Comparison of ENCODE assay signal across 21 cellular contexts in genomic region chr14:70392676-70393075, GRCh38. TPM values are rescaled to one million over a fixed set of nuclear protein-coding genes. Genes with fewer than 3 reads are reported as not detected.
"Had no signal": no experiment of that assay in that cellular context is flagged by ENCODE, and none has a peak within 500 bp of the region (broad histone marks: within the 10 kb centered on the region; RNA-seq: fewer than 3 reads in every experiment).

No MANE protein-coding gene starts in this region.

- H3K9me3 ChIP-seq: lower lobe of right lung, prostate gland, right atrium auricular region, stomach, tibial artery, upper lobe of left lung had no signal

- DNase-seq: dorsolateral prefrontal cortex; effector CD4-positive, alpha-beta T cell; left ventricle myocardium superior; lower lobe of right lung; naive thymus-derived CD8-positive, alpha-beta T cell; nephron progenitor cell; nucleus accumbens; stimulated activated CD4-positive, alpha-beta T cell treated with anti-CD3 and anti-CD28 coated beads, Interleukin-12 subunit alpha, Interleukin-12 subunit beta, amount 100 ng/mL, for 4 hours; stimulated activated CD4-positive, alpha-beta T cell treated with anti-CD3 and anti-CD28 coated beads, Interleukin-1b, Interleukin-23, amount 100 ng/mL, for 48 hours; stimulated activated CD4-positive, alpha-beta T cell treated with anti-CD3 and anti-CD28 coated beads, Interleukin-4, amount 100 ng/mL, for 1 hour; stimulated activated naive CD4-positive, alpha-beta T cell treated with Interleukin-2 at 50 U/mL for 16 hours; stomach; tibial artery; upper lobe of left lung had no signal

- ATAC-seq: left ventricle myocardium superior; lower lobe of right lung; naive thymus-derived CD8-positive, alpha-beta T cell; sciatic nerve; stimulated activated effector memory CD8-positive, alpha-beta T cell treated with anti-CD3 and anti-CD28 coated beads, Interleukin-12 subunit alpha, Interleukin-12 subunit beta, amount 100 ng/mL, for 72 hours had no signal

- H3K27me3 ChIP-seq: dorsolateral prefrontal cortex, right atrium auricular region, stomach, tibial artery, upper lobe of left lung had no signal

- H3K4me3 ChIP-seq: dorsolateral prefrontal cortex, lower lobe of right lung, prostate gland, right atrium auricular region, smooth muscle cell, stomach, tibial artery, upper lobe of left lung had no signal

- H3K36me3 ChIP-seq: prostate gland had no signal

- H3K27ac ChIP-seq: dorsolateral prefrontal cortex, lower lobe of right lung, prostate gland, right atrium auricular region, tibial artery, upper lobe of left lung had no signal

- H3K4me1 ChIP-seq: lower lobe of right lung, prostate gland, right atrium auricular region, tibial artery, upper lobe of left lung had no signal

RNA-seq across cellular contexts. Expression of gene ADAM21, which starts 59.3 kb away (rescaled TPM):
- total RNA-seq: osteocyte, sciatic nerve, smooth muscle cell, stomach, temporal lobe had no signal
